ENCODE assay signal across 17 cellular contexts in genomic region chr11:227824-228223, GRCh38. TPM values are rescaled to one million over a fixed set of nuclear protein-coding genes. Genes with fewer than 3 reads are reported as not detected.
DNase-seq lines count a peak whose midpoint lies in the region; ATAC-seq and TF ChIP-seq lines count a peak whose summit lies in the region.
"Had no signal": no experiment of that assay in that cellular context is flagged by ENCODE, and none has a peak within 500 bp of the region (broad histone marks: within the 10 kb centered on the region; RNA-seq: fewer than 3 reads in every experiment).

No MANE protein-coding gene starts in this region.

- H3K9me3 Mint-ChIP-seq in stimulated activated naive CD8-positive, alpha-beta T cell treated with anti-CD3 and anti-CD28 coated beads, Interleukin-15, Interleukin-2, amounts not matched to agents 100 ng/mL and 50 ng/mL, for 24 hours, result no peaks in the 10 kb centered on the region
- H3K9me3 Mint-ChIP-seq in activated T-helper 2 cell treated with anti-CD3 and anti-CD28 coated beads, Interferon-gamma antibody, Interleukin-2, Interleukin-4, amounts not matched to agents 10 μg/mL and 5 μg/mL and 100 μg/mL, durations not matched to agents 14 hours and 24 hours and 36 hours, result no peaks in the 10 kb centered on the region
- H3K9me3 Mint-ChIP-seq: CD4-positive, alpha-beta memory T cell; H9 had no signal

- no peak for TF ChIP-seq POLR2A in gastroesophageal sphincter (IDR thresholded peaks at IDR 0.05)

- TF ChIP-seq CTCF in gastroesophageal sphincter (IDR thresholded peaks at IDR 0.05), result no peak
- no peak for TF ChIP-seq CTCF in mucosa of descending colon (IDR thresholded peaks at IDR 0.05)

- peaks cover 25% of the 10 kb centered on the region for H3K4me1 Mint-ChIP-seq in stimulated activated naive CD8-positive, alpha-beta T cell treated with anti-CD3 and anti-CD28 coated beads, Interleukin-15, Interleukin-2, amounts not matched to agents 100 ng/mL and 50 ng/mL, for 24 hours (ENCODE audit: low read depth)
- H3K4me1 Mint-ChIP-seq in activated T-helper 2 cell treated with anti-CD3 and anti-CD28 coated beads, Interferon-gamma antibody, Interleukin-2, Interleukin-4, amounts not matched to agents 10 μg/mL and 5 μg/mL and 100 μg/mL, durations not matched to agents 14 hours and 24 hours and 36 hours (ENCODE audit: low read depth), result peaks cover 10% of the 10 kb centered on the region
- H3K4me1 Mint-ChIP-seq: H9 had no signal

- no peak for DNase-seq in stimulated activated naive CD8-positive, alpha-beta T cell treated with anti-CD3 and anti-CD28 coated beads, Interleukin-15, Interleukin-2, amounts not matched to agents 100 U/mL and 50 U/mL, for 24 hours
- DNase-seq in activated T-helper 2 cell treated with anti-CD3 and anti-CD28 coated beads, Interferon-gamma antibody, Interleukin-2, Interleukin-4, amounts not matched to agents 10 μg/mL and 5 μg/mL and 100 μg/mL, durations not matched to agents 14 hours and 24 hours and 36 hours (ENCODE audit: low spot score), result no peak
- peak; percentile 20 for DNase-seq in mesenteric fat pad (ENCODE audit: low spot score)
- DNase-seq in DMS114 treated with DMSO at 0.1 percent for 48 hours (lab: John Stamatoyannopoulos, UW; ENCODE audit: unreplicated experiment), result no peak
- DNase-seq in mucosa of descending colon, result no peak
- DNase-seq: BE2C; CD4-positive, alpha-beta memory T cell; DMS153; DMS79 treated with DMSO at 0.1 percent for 48 hours; EL; GOT3; H9 had no signal

- ATAC-seq in stimulated activated naive CD8-positive, alpha-beta T cell treated with anti-CD3 and anti-CD28 coated beads, Interleukin-15, Interleukin-2, amounts not matched to agents 100 U/mL and 50 U/mL, for 24 hours, result no peak
- ATAC-seq in gastroesophageal sphincter, result no peak
- no peak for ATAC-seq in mucosa of descending colon
- ATAC-seq: A549 had no signal

- no peak overlapping the region for H3K27ac ChIP-seq in gastroesophageal sphincter
- H3K27ac ChIP-seq: A549, C4-2B had no signal

- H3K4me3 Mint-ChIP-seq in stimulated activated naive CD8-positive, alpha-beta T cell treated with anti-CD3 and anti-CD28 coated beads, Interleukin-15, Interleukin-2, amounts not matched to agents 100 ng/mL and 50 ng/mL, for 24 hours, result no peak overlapping the region
- no peak overlapping the region for H3K4me3 Mint-ChIP-seq in activated T-helper 2 cell treated with anti-CD3 and anti-CD28 coated beads, Interferon-gamma antibody, Interleukin-2, Interleukin-4, amounts not matched to agents 10 μg/mL and 5 μg/mL and 100 μg/mL, durations not matched to agents 14 hours and 24 hours and 36 hours (ENCODE audit: low read depth)

- no peaks in the 10 kb centered on the region for H3K27me3 ChIP-seq in gastroesophageal sphincter
- H3K27me3 ChIP-seq: BE2C had no signal

- H3K9me3 ChIP-seq in gastroesophageal sphincter (no peaks in the 10 kb centered on the region), mucosa of descending colon (no peaks in the 10 kb centered on the region)
- H3K9me3 ChIP-seq: A549, BE2C had no signal

- no peak for TF ChIP-seq EP300 in gastroesophageal sphincter (IDR thresholded peaks at IDR 0.05)

- H3K36me3 ChIP-seq in gastroesophageal sphincter (peaks cover 0 to 47% of the 10 kb centered on the region in 2 donors), mucosa of descending colon (ENCODE audit: low read depth) (no peaks in the 10 kb centered on the region)
- H3K36me3 ChIP-seq: BE2C had no signal

- intact Hi-C loops in activated T-helper 2 cell treated with anti-CD3 and anti-CD28 coated beads, Interferon-gamma antibody, Interleukin-2, Interleukin-4, amounts not matched to agents 10 μg/mL and 5 μg/mL and 100 μg/mL, durations not matched to agents 14 hours and 24 hours and 36 hours (cut with micrococcal nuclease), result no loop called here
- intact Hi-C loops in mucosa of descending colon (cut with DNase I, micrococcal nuclease), result no loop called here

- peak overlapping the region; percentile 41 for H3K27ac Mint-ChIP-seq in stimulated activated naive CD8-positive, alpha-beta T cell treated with anti-CD3 and anti-CD28 coated beads, Interleukin-15, Interleukin-2, amounts not matched to agents 100 ng/mL and 50 ng/mL, for 24 hours
- H3K27ac Mint-ChIP-seq in activated T-helper 2 cell treated with anti-CD3 and anti-CD28 coated beads, Interferon-gamma antibody, Interleukin-2, Interleukin-4, amounts not matched to agents 10 μg/mL and 5 μg/mL and 100 μg/mL, durations not matched to agents 14 hours and 24 hours and 36 hours, result peak overlapping the region; percentile 65

- H3K27me3 Mint-ChIP-seq in stimulated activated naive CD8-positive, alpha-beta T cell treated with anti-CD3 and anti-CD28 coated beads, Interleukin-15, Interleukin-2, amounts not matched to agents 100 ng/mL and 50 ng/mL, for 24 hours, result no peaks in the 10 kb centered on the region
- no peaks in the 10 kb centered on the region for H3K27me3 Mint-ChIP-seq in activated T-helper 2 cell treated with anti-CD3 and anti-CD28 coated beads, Interferon-gamma antibody, Interleukin-2, Interleukin-4, amounts not matched to agents 10 μg/mL and 5 μg/mL and 100 μg/mL, durations not matched to agents 14 hours and 24 hours and 36 hours (ENCODE audit: low read depth)
- H3K27me3 Mint-ChIP-seq: CD4-positive, alpha-beta memory T cell had no signal

- H3K4me1 ChIP-seq in gastroesophageal sphincter (peaks cover 0 to 26% (median 0%) of the 10 kb centered on the region in 3 donors), mucosa of descending colon (ENCODE audit: low read depth) (peaks cover 4% of the 10 kb centered on the region)
- H3K4me1 ChIP-seq: A549, BE2C had no signal

- WGBS in gastroesophageal sphincter (ENCODE audit: low coverage in 1 of 2), 2 donors, result 49 to 75% methylated on average over 3 to 5 of the region's 5 CpGs

- peaks cover 24% of the 10 kb centered on the region for H3K36me3 Mint-ChIP-seq in stimulated activated naive CD8-positive, alpha-beta T cell treated with anti-CD3 and anti-CD28 coated beads, Interleukin-15, Interleukin-2, amounts not matched to agents 100 ng/mL and 50 ng/mL, for 24 hours (ENCODE audit: low read depth)
- H3K36me3 Mint-ChIP-seq in activated T-helper 2 cell treated with anti-CD3 and anti-CD28 coated beads, Interferon-gamma antibody, Interleukin-2, Interleukin-4, amounts not matched to agents 10 μg/mL and 5 μg/mL and 100 μg/mL, durations not matched to agents 14 hours and 24 hours and 36 hours (ENCODE audit: low read depth), result peaks cover 11% of the 10 kb centered on the region

- H3K4me3 ChIP-seq in gastroesophageal sphincter, result no peak overlapping the region
- H3K4me3 ChIP-seq in mucosa of descending colon, result no peak overlapping the region
- H3K4me3 ChIP-seq: A549 had no signal

RNA-seq across cellular contexts. Expression of gene SIRT3, which starts 8.3 kb away (rescaled TPM):
- total RNA-seq in activated T-helper 2 cell treated with anti-CD3 and anti-CD28 coated beads, Interferon-gamma antibody, Interleukin-2, Interleukin-4, amounts not matched to agents 10 μg/mL and 5 μg/mL and 100 μg/mL, durations not matched to agents 14 hours and 24 hours and 36 hours, result 17.0 and 17.3 TPM in 2 replicates
- 14.1 TPM for total RNA-seq in mesenteric fat pad
- total RNA-seq in gastroesophageal sphincter, result 10 to 100 TPM; 12.7 to 24.1 (median 17.3) TPM
- total RNA-seq in mucosa of descending colon, result 10 to 100 TPM; 19.3 to 22.1 (median 22.0) TPM

RNA-seq across cellular contexts. Expression of gene PSMD13, which starts 9.0 kb away (rescaled TPM):
- total RNA-seq in activated T-helper 2 cell treated with anti-CD3 and anti-CD28 coated beads, Interferon-gamma antibody, Interleukin-2, Interleukin-4, amounts not matched to agents 10 μg/mL and 5 μg/mL and 100 μg/mL, durations not matched to agents 14 hours and 24 hours and 36 hours, result 255 and 258 TPM in 2 replicates
- 100 TPM for total RNA-seq in mesenteric fat pad
- 100 to 1,000 TPM in 1 of 4 donors, 10 to 100 TPM in 3; 85.8 to 114 (median 93.5) TPM for total RNA-seq in gastroesophageal sphincter
- 100 to 1,000 TPM in 1 of 3 donors, 10 to 100 TPM in 2; 92.6 to 110 (median 96.4) TPM for total RNA-seq in mucosa of descending colon

RNA-seq across cellular contexts. Expression of gene RIC8A, which starts 20.3 kb away (rescaled TPM):
- total RNA-seq in activated T-helper 2 cell treated with anti-CD3 and anti-CD28 coated beads, Interferon-gamma antibody, Interleukin-2, Interleukin-4, amounts not matched to agents 10 μg/mL and 5 μg/mL and 100 μg/mL, durations not matched to agents 14 hours and 24 hours and 36 hours, result 109 and 110 TPM in 2 replicates
- total RNA-seq in mesenteric fat pad (107 TPM), gastroesophageal sphincter (100 to 1,000 TPM in 3 of 4 donors, 10 to 100 TPM in 1; 78.2 to 169 (median 135) TPM), mucosa of descending colon (10 to 100 TPM; 75.1 to 93.1 (median 82.2) TPM)

RNA-seq across cellular contexts. Expression of gene BET1L, which starts 20.6 kb away (rescaled TPM):
- total RNA-seq in activated T-helper 2 cell treated with anti-CD3 and anti-CD28 coated beads, Interferon-gamma antibody, Interleukin-2, Interleukin-4, amounts not matched to agents 10 μg/mL and 5 μg/mL and 100 μg/mL, durations not matched to agents 14 hours and 24 hours and 36 hours, result 43.7 and 46.3 TPM in 2 replicates
- total RNA-seq in mesenteric fat pad, result 53.4 TPM
- 10 to 100 TPM; 25.3 to 39.4 (median 27.6) TPM for total RNA-seq in gastroesophageal sphincter
- total RNA-seq in mucosa of descending colon, result 10 to 100 TPM; 51.5 to 59.9 (median 55.8) TPM

RNA-seq across cellular contexts. Expression of gene SCGB1C1, which starts 34.9 kb away (rescaled TPM):
- not detected in 2 replicates for total RNA-seq in activated T-helper 2 cell treated with anti-CD3 and anti-CD28 coated beads, Interferon-gamma antibody, Interleukin-2, Interleukin-4, amounts not matched to agents 10 μg/mL and 5 μg/mL and 100 μg/mL, durations not matched to agents 14 hours and 24 hours and 36 hours
- not detected for total RNA-seq in mesenteric fat pad
- not detected for total RNA-seq in gastroesophageal sphincter
- not detected for total RNA-seq in mucosa of descending colon
- total RNA-seq: CD4-positive, alpha-beta memory T cell; H9; HT-29 had no signal
